Comparison of ENCODE assay signal across 10 cellular contexts in the genomic region with DNA sequence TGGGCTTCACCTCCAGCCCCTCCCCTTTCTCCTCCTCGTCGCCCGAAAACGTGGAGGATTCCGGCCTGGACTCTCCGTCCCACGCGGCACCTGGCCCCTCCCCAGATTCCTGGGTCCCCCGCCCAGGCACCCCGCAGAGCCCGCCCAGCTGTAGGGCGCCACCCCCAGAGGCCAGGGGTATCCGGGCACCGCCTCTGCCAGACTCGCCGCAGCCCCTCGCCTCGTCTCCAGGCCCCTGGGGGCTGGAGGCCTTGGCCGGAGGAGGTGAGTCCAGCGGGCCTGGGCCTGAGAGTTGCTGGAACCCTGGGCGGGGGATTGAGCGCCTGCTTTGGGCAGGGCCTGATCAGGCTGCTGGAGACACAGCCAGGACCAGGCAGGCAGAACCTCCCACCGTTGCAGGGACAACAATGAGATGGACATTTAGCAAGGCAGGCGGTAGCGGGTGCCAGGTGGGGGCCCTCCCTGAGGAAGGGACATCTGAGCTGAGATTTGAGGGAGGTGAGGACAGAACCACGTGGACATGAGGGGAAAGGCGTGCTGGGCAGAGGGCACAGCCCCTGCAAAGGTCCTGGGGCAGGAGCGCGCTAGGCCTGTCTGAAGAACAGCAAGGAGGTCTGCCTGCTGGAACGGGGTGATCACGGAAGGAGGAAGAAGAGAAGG. TPM values are rescaled to one million over a fixed set of nuclear protein-coding genes. Genes with fewer than 3 reads are reported as not detected.
DNase-seq lines count a peak whose midpoint lies in the region; ATAC-seq, FAIRE-seq and TF ChIP-seq lines count a peak whose summit lies in the region.
"Had no signal": no experiment of that assay in that cellular context is flagged by ENCODE, and none has a peak within 500 bp of the region (broad histone marks: within the 10 kb centered on the region; RNA-seq: fewer than 3 reads in every experiment).

No MANE protein-coding gene starts in this region.

- no peak for FAIRE-seq in endothelial cell of umbilical vein (lab: Jason Lieb, UNC)

- no peaks in the 10 kb centered on the region for H3K9me1 ChIP-seq in endothelial cell of umbilical vein (replicated peaks; ENCODE audit: control insufficient read depth, extremely low read depth, insufficient read depth, low read length)

- no TSS peak for BruUV-seq in endothelial cell of umbilical vein (replicated peaks; lab: Mats Ljungman, UMichigan)

- H3K4me2 ChIP-seq in endothelial cell of umbilical vein (ENCODE audit: insufficient read depth, low read length) = peak overlapping the region; percentile 1

- no peaks in the 10 kb centered on the region for H3K9me3 ChIP-seq in endothelial cell of umbilical vein (replicated peaks; ENCODE audit: control insufficient read depth, insufficient read depth, low read length)

- peaks cover 0 to 6% (median 0%) of the 10 kb centered on the region in 7 donors for H3K9me3 Mint-ChIP-seq in CD14-positive monocyte
- no peaks in the 10 kb centered on the region for H3K9me3 Mint-ChIP-seq in naive B cell

- POLR2A ChIA-PET in endothelial cell of umbilical vein (lab: Charles Lee) = interaction anchor here (0.9 kb wide), 1 partner anchor 81 kb away, joined by 3 read pairs; a partner anchor contains a TSS

- intact Hi-C loops in CD14-positive monocyte (cut with micrococcal nuclease) (loop anchor here (2.0 to 5.0 kb wide), 3 partner anchors 61 to 76 kb away; a partner anchor contains a TSS), endothelial cell of umbilical vein (cut with micrococcal nuclease) (loop anchor here (5.0 kb wide), 1 partner anchor 326 kb away; no protein-coding TSS in a partner anchor)

- TF ChIP-seq POLR2A in endothelial cell of umbilical vein (IDR thresholded peaks at IDR 0.05; ENCODE audit: low read depth, low read length) = no peak

- dilution Hi-C loops in endothelial cell of umbilical vein (cut with MboI; ENCODE audit: extremely low pct_ligation_motif_present, low sequenced_read_pairs) = no loop called here

- H3K27me3 Mint-ChIP-seq in CD14-positive monocyte (ENCODE audit: low read depth in 3 of 3) (peaks cover 0 to 2% (median 0%) of the 10 kb centered on the region in 3 donors), naive B cell (no peaks in the 10 kb centered on the region)

- H3K36me3 ChIP-seq in endothelial cell of umbilical vein (ENCODE audit: control insufficient read depth in 2 of 2, extremely low read depth in 1 of 2, insufficient read depth in 2 of 2, low read length in 2 of 2) = no peaks in the 10 kb centered on the region

- peaks cover 23% of the 10 kb centered on the region for H3K4me1 Mint-ChIP-seq in CD14-positive monocyte
- H3K4me1 Mint-ChIP-seq in naive B cell = peaks cover 44 to 60% (median 51%) of the 10 kb centered on the region in 3 donors

- peak overlapping the region; percentile 72 to 89 for H3K4me3 Mint-ChIP-seq in CD14-positive monocyte
- H3K4me3 Mint-ChIP-seq in naive B cell = peak overlapping the region in 4 of 8 donors; percentile 42 to 67 (median 58)

- no peaks in the 10 kb centered on the region for H3K4me1 ChIP-seq in endothelial cell of umbilical vein (ENCODE audit: control insufficient read depth, extremely low read depth, insufficient read depth, low read length)

- no peak overlapping the region for H3K27ac ChIP-seq in endothelial cell of umbilical vein (ENCODE audit: insufficient read depth, low read depth, low read length)

- peak overlapping the region in 1 of 3 experiments; percentile 19 for H3K4me3 ChIP-seq in endothelial cell of umbilical vein (replicated peaks in 1 of 3; ENCODE audit: insufficient read depth in 1 of 3, low read depth in 1 of 3, low read length in 3 of 3)

- peak overlapping the region; percentile 75 for H2AFZ ChIP-seq in endothelial cell of umbilical vein (ENCODE audit: low read depth, low read length)

- DNase-seq in CD14-positive monocyte (ENCODE audit: low spot score) = no peak
- peak; percentile 34 for DNase-seq in NCI-H774 (lab: John Stamatoyannopoulos, UW)
- DNase-seq in endothelial cell of umbilical vein (ENCODE audit: low read depth, low spot score) = no peak
- DNase-seq in naive B cell = no peak
- no peak for DNase-seq in MV-4-11 (lab: John Stamatoyannopoulos, UW)
- DNase-seq in stimulated activated naive CD8-positive, alpha-beta T cell treated with anti-CD3 and anti-CD28 coated beads, Interleukin-15, Interleukin-2, amounts not matched to agents 100 U/mL and 50 U/mL, for 24 hours = no peak
- DNase-seq in LoVo (ENCODE audit: low spot score) = no peak
- DNase-seq: kidney glomerular epithelial cell had no signal

- H3K27ac Mint-ChIP-seq in CD14-positive monocyte (peak overlapping the region; percentile 72 to 90 (median 83)), naive B cell (peak overlapping the region in 5 of 6 donors; percentile 84 to 99 (median 94))

- CTCF ChIA-PET in endothelial cell of umbilical vein (lab: Charles Lee) = interaction anchor here (1.0 to 1.6 kb wide), 2 partner anchors 12 to 81 kb away, joined by 3 to 5 read pairs; a partner anchor contains a TSS

- TF ChIP-seq CTCF in CD14-positive monocyte (IDR thresholded peaks at IDR 0.05) (no peak), endothelial cell of umbilical vein (IDR thresholded peaks at IDR 0.05; ENCODE audit: extremely low read depth in 1 of 2, insufficient read depth in 1 of 2, low read depth in 1 of 2, low read length in 2 of 2) (no peak)

- no peak for ATAC-seq in naive B cell (ENCODE audit: low read depth in 2 of 2)
- ATAC-seq in GM21515 (IDR thresholded peaks at IDR 0.05; ENCODE audit: unreplicated experiment) = no peak
- no peak for ATAC-seq in stimulated activated naive CD8-positive, alpha-beta T cell treated with anti-CD3 and anti-CD28 coated beads, Interleukin-15, Interleukin-2, amounts not matched to agents 100 U/mL and 50 U/mL, for 24 hours

- H3K36me3 Mint-ChIP-seq in CD14-positive monocyte = peaks cover 54 to 65% of the 10 kb centered on the region in 2 donors
- peaks cover 0 to 16% of the 10 kb centered on the region in 2 donors for H3K36me3 Mint-ChIP-seq in naive B cell

- H3K9ac ChIP-seq in endothelial cell of umbilical vein (replicated peaks; ENCODE audit: extremely low read depth, insufficient read depth, low read length) = no peak overlapping the region

- no peaks in the 10 kb centered on the region for H3K27me3 ChIP-seq in endothelial cell of umbilical vein (ENCODE audit: control insufficient read depth in 2 of 2, insufficient read depth in 2 of 2, low read length in 2 of 2)

- H4K20me1 ChIP-seq in endothelial cell of umbilical vein (replicated peaks; ENCODE audit: control insufficient read depth, extremely low read depth, insufficient read depth, low read length) = no peaks in the 10 kb centered on the region

- H3K79me2 ChIP-seq in endothelial cell of umbilical vein (ENCODE audit: control insufficient read depth, insufficient read depth, low read length) = no peaks in the 10 kb centered on the region

TF ChIP-seq in endothelial cell of umbilical vein, 7 proteins besides CTCF, POLR2A, EP300 and RAD21 (continues in another document):
- TF ChIP-seq MYC (IDR thresholded peaks at IDR 0.05; ENCODE audit: low read depth, low read length) = no peak

RNA-seq across cellular contexts. Expression of a gene that starts 16.2 kb away (rescaled TPM):
- not detected for polyA plus RNA-seq in CD14-positive monocyte
- not detected in 2 replicates for total RNA-seq in endothelial cell of umbilical vein
- polyA plus RNA-seq in endothelial cell of umbilical vein = 0.10 TPM in 1 of 2 replicates, not detected in the other
- polyA plus RNA-seq in endothelial cell of umbilical vein (2011; cell fraction: cytosol; rRNA removed) = not detected in 2 replicates
- 0.17 TPM in 1 of 2 replicates, not detected in the other for polyA plus RNA-seq in endothelial cell of umbilical vein (2011; cell fraction: nucleus; rRNA removed)
- not detected in 2 replicates for polyA plus RNA-seq in endothelial cell of umbilical vein (2012)
- not detected in 2 replicates for polyA minus RNA-seq in endothelial cell of umbilical vein
- polyA minus RNA-seq in endothelial cell of umbilical vein (2011; cell fraction: cytosol; rRNA and poly(A)+ RNA removed) = 1.2 TPM
- not detected in 2 replicates for polyA minus RNA-seq in endothelial cell of umbilical vein (2011; cell fraction: nucleus; rRNA and poly(A)+ RNA removed)
- polyA plus RNA-seq in naive B cell (ENCODE audit: low read depth in 6 of 6) = not detected
- total RNA-seq: HT1080 had no signal

RNA-seq across cellular contexts. Expression of a gene that starts 27.5 kb away (rescaled TPM):
- polyA plus RNA-seq in CD14-positive monocyte = 10 to 100 TPM; 11.4 to 13.4 TPM
- 1.4 and 1.6 TPM in 2 replicates for total RNA-seq in endothelial cell of umbilical vein
- 0.66 and 0.80 TPM in 2 replicates for polyA plus RNA-seq in endothelial cell of umbilical vein
- 0.48 and 0.49 TPM in 2 replicates for polyA plus RNA-seq in endothelial cell of umbilical vein (2011; cell fraction: cytosol; rRNA removed)
- polyA plus RNA-seq in endothelial cell of umbilical vein (2011; cell fraction: nucleus; rRNA removed) = 0.53 and 1.2 TPM in 2 replicates
- polyA plus RNA-seq in endothelial cell of umbilical vein (2012) = 3.6 and 5.6 TPM in 2 replicates
- 1.2 and 1.3 TPM in 2 replicates for polyA minus RNA-seq in endothelial cell of umbilical vein
- polyA minus RNA-seq in endothelial cell of umbilical vein (2011; cell fraction: cytosol; rRNA and poly(A)+ RNA removed) = 1.1 TPM
- 0.63 and 1.1 TPM in 2 replicates for polyA minus RNA-seq in endothelial cell of umbilical vein (2011; cell fraction: nucleus; rRNA and poly(A)+ RNA removed)
- 10 to 100 TPM; 10.1 to 52.1 (median 25.2) TPM for polyA plus RNA-seq in naive B cell (ENCODE audit: low read depth in 6 of 6)

RNA-seq across cellular contexts. Expression of a gene that starts 42.6 kb away (rescaled TPM):
- polyA plus RNA-seq in CD14-positive monocyte (under 1 TPM; 0.25 to 0.64 TPM), endothelial cell of umbilical vein (not detected in 2 replicates), naive B cell (ENCODE audit: low read depth in 6 of 6) (1 to 10 TPM in 2 of 6 donors, under 1 TPM in 3, not detected in 1; 0.49 to 1.8 (median 0.89) TPM)
- total RNA-seq in endothelial cell of umbilical vein = not detected in 2 replicates
- not detected in 2 replicates for polyA plus RNA-seq in endothelial cell of umbilical vein (2011; cell fraction: cytosol; rRNA removed)
- not detected in 2 replicates for polyA plus RNA-seq in endothelial cell of umbilical vein (2011; cell fraction: nucleus; rRNA removed)
- polyA plus RNA-seq in endothelial cell of umbilical vein (2012) = not detected in 2 replicates
- polyA minus RNA-seq in endothelial cell of umbilical vein = not detected in 2 replicates
- not detected for polyA minus RNA-seq in endothelial cell of umbilical vein (2011; cell fraction: cytosol; rRNA and poly(A)+ RNA removed)
- not detected in 2 replicates for polyA minus RNA-seq in endothelial cell of umbilical vein (2011; cell fraction: nucleus; rRNA and poly(A)+ RNA removed)
- total RNA-seq: HT1080 had no signal

RNA-seq across cellular contexts. Expression of a gene that starts 59.5 kb away (rescaled TPM):
- 10 to 100 TPM; 27.5 to 28.3 TPM for polyA plus RNA-seq in CD14-positive monocyte
- total RNA-seq in endothelial cell of umbilical vein = 143 and 166 TPM in 2 replicates
- polyA plus RNA-seq in endothelial cell of umbilical vein = 94.8 and 157 TPM in 2 replicates
- polyA plus RNA-seq in endothelial cell of umbilical vein (2011; cell fraction: cytosol; rRNA removed) = 40.6 and 56.8 TPM in 2 replicates
- polyA plus RNA-seq in endothelial cell of umbilical vein (2011; cell fraction: nucleus; rRNA removed) = 41.1 and 46.1 TPM in 2 replicates
- polyA plus RNA-seq in endothelial cell of umbilical vein (2012) = 117 and 119 TPM in 2 replicates
- 84.1 and 137 TPM in 2 replicates for polyA minus RNA-seq in endothelial cell of umbilical vein
- polyA minus RNA-seq in endothelial cell of umbilical vein (2011; cell fraction: cytosol; rRNA and poly(A)+ RNA removed) = 58.3 TPM
- 35.6 and 43.7 TPM in 2 replicates for polyA minus RNA-seq in endothelial cell of umbilical vein (2011; cell fraction: nucleus; rRNA and poly(A)+ RNA removed)
- 10 to 100 TPM; 22.4 to 44.0 (median 26.0) TPM for polyA plus RNA-seq in naive B cell (ENCODE audit: low read depth in 6 of 6)
